34 cellular contexts compared by ENCODE assay signal in the genomic region with DNA sequence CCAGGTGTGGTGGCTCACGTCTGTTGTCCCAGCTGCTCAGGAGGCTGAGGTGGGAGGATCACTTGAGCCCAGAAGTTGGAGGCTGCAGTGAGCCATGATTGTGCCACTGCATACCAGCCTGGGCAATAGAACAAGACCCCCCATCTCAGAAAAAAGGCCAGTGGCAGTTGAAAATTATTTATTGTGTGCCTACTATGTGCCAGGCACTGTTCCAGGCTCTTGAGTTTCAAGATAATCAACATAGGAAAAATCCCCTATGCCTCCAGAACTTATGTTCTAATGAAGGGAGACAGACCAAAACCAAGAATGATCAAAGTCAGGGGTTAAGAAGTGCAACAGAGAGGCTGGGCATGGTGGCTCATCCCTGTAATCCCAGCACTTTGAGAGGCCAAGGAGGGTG.
"Had no signal": no experiment of that assay in that cellular context is flagged by ENCODE, and none has a peak within 500 bp of the region (broad histone marks: within the 10 kb centered on the region; RNA-seq: fewer than 3 reads in every experiment).

No MANE protein-coding gene starts in this region.

- DNase-seq: Karpas-422, Kasumi-1, MG63, MM.1S, MV-4-11, NCI-H1048, NCI-H1092, NCI-H1092 treated with DMSO at 0.1 percent for 48 hours, NCI-H1105, NCI-H1105 treated with DMSO at 0.1 percent for 48 hours, NCI-H1417, NCI-H1417 treated with DMSO at 0.1 percent for 48 hours, NCI-H1436, NCI-H1436 treated with DMSO at 0.1 percent for 48 hours, NCI-H146, NCI-H1694, NCI-H1694 treated with DMSO at 0.1 percent for 48 hours, NCI-H187, NCI-H187 treated with DMSO at 0.1 percent for 48 hours, NCI-H1930, NCI-H2029, NCI-H2029 treated with DMSO at 0.1 percent for 48 hours, NCI-H2081, NCI-H2081 treated with DMSO at 0.1 percent for 48 hours, NCI-H2107, NCI-H2171, NCI-H2171 treated with DMSO at 0.1 percent for 48 hours, NCI-H2227 treated with DMSO at 0.1 percent for 48 hours, NCI-H226, NCI-H345, NCI-H446, NCI-H446 treated with DMSO at 0.1 percent for 48 hours, NCI-H510A, NCI-H510A treated with DMSO at 0.1 percent for 48 hours had no signal

- H3K27me3 ChIP-seq: MG63 had no signal

- H3K4me3 ChIP-seq: MG63 had no signal

- H3K36me3 ChIP-seq: MG63 had no signal

- H3K9me3 ChIP-seq: MG63 had no signal
